9 cellular contexts compared by ENCODE assay signal in the genomic region with DNA sequence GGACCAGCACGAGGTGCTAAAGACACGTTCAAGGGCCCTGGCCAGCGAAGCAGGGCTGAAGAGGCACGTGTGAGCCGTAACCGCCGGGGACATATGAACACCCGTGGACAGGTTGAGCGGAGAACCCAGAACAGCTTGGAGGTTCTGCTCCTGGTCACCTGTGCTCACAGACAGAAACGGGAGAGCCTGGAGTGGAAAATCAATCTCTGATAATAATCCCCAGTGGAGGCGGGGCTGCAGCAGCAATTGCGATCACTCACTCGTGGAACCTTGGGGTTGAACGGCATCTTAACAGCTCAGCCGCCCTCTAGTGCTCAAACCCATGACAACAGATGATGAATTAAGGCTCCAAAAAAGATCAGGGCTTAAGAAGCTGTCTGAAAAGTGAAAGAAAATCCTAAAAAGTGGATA. TPM values are rescaled to one million over a fixed set of nuclear protein-coding genes. Genes with fewer than 3 reads are reported as not detected.
A peak's percentile ranks its signal among the peaks of the same experiment; 100 is the strongest.
DNase-seq lines count a peak whose midpoint lies in the region; ATAC-seq, FAIRE-seq and TF ChIP-seq lines count a peak whose summit lies in the region.
"Had no signal": no experiment of that assay in that cellular context is flagged by ENCODE, and none has a peak within 500 bp of the region (broad histone marks: within the 10 kb centered on the region; RNA-seq: fewer than 3 reads in every experiment).

No MANE protein-coding gene starts in this region.

- peaks cover 10% of the 10 kb centered on the region for H3K4me1 ChIP-seq in CD8-positive, alpha-beta T cell (ENCODE audit: insufficient read depth, low read length)
- H3K4me1 ChIP-seq in kidney (ENCODE audit: control insufficient read depth in 1 of 2, insufficient read depth in 1 of 2, low read depth in 1 of 2, low read length in 2 of 2): peaks cover 0 to 2% of the 10 kb centered on the region in 2 donors

- H3K27ac ChIP-seq in CD8-positive, alpha-beta T cell (ENCODE audit: low read depth, low read length): no peak overlapping the region
- H3K27ac ChIP-seq in substantia nigra (ENCODE audit: low read depth, low read length, poor library complexity, severe bottlenecking) (no peak overlapping the region), kidney (ENCODE audit: low read depth in 2 of 2, low read length in 2 of 2) (no peak overlapping the region)

- no peak overlapping the region for H3K4me3 ChIP-seq in CD8-positive, alpha-beta T cell (ENCODE audit: low read depth, low read length)
- H3K4me3 ChIP-seq in fibroblast of mammary gland (ENCODE audit: control insufficient read depth, low read depth, low read length) (no peak overlapping the region), kidney (ENCODE audit: low read length in 2 of 2) (no peak overlapping the region)

- POLR2A ChIA-PET in CD8-positive, alpha-beta T cell (lab: Charles Lee): interaction anchor here (0.6 to 1.0 kb wide), 2 partner anchors 139 to 269 kb away, joined by 3 to 4 read pairs; no protein-coding TSS in a partner anchor

- H3K4me1 Mint-ChIP-seq in CD8-positive, alpha-beta T cell (ENCODE audit: low read depth): peaks cover 17% of the 10 kb centered on the region
- peaks cover 11% of the 10 kb centered on the region for H3K4me1 Mint-ChIP-seq in HFFc6 (ENCODE audit: low read depth)

- no peak overlapping the region for H3K4me3 Mint-ChIP-seq in CD8-positive, alpha-beta T cell
- no peak overlapping the region for H3K4me3 Mint-ChIP-seq in HFFc6

- no peaks in the 10 kb centered on the region for H3K9me3 ChIP-seq in CD8-positive, alpha-beta T cell (ENCODE audit: low read length)
- H3K9me3 ChIP-seq in kidney (ENCODE audit: control insufficient read depth in 1 of 2, low read length in 2 of 2): no peaks in the 10 kb centered on the region

- H3K36me3 ChIP-seq in CD8-positive, alpha-beta T cell (ENCODE audit: insufficient read depth, low read length): no peaks in the 10 kb centered on the region
- H3K36me3 ChIP-seq in kidney (ENCODE audit: control insufficient read depth in 1 of 2, insufficient read depth in 2 of 2, low read length in 2 of 2): peaks cover 59 to 66% of the 10 kb centered on the region in 2 donors

- peak; percentile 72 for ATAC-seq in CD8-positive, alpha-beta T cell
- no peak for ATAC-seq in HG02642 (IDR thresholded peaks at IDR 0.05; ENCODE audit: poor library complexity, unreplicated experiment)

- CTCF ChIA-PET in CD8-positive, alpha-beta T cell (lab: Charles Lee): interaction anchor here (0.6 to 13.9 kb wide), 23 partner anchors 8 to 260 kb away, joined by 3 to 215 read pairs (median 4); partner anchors contain the start of genes AMZ2 and WIPI1

- DNase-seq in CD8-positive, alpha-beta T cell: peak; percentile 17 to 61 (median 46)
- DNase-seq in HFFc6 (no peak), fibroblast of mammary gland (ENCODE audit: low read depth) (peak; percentile 43), substantia nigra (lab: John Stamatoyannopoulos, UW) (no peak), kidney (no peak)
- peak; percentile 63 for DNase-seq in activated CD4-positive, alpha-beta T cell treated with anti-CD3 and anti-CD28 coated beads for 48 hours
- peak; percentile 48 for DNase-seq in stimulated activated CD8-positive, alpha-beta memory T cell treated with anti-CD3 and anti-CD28 coated beads, Interleukin-4, amount 100 ng/mL, for 48 hours

- intact Hi-C loops in CD8-positive, alpha-beta T cell (cut with DNase I, micrococcal nuclease): loop anchor here (1.0 to 2.0 kb wide), 2 partner anchors 15 to 168 kb away; no protein-coding TSS in a partner anchor
- intact Hi-C loops in kidney (cut with DNase I): loop anchor here (10.0 kb wide), 1 partner anchor 167 kb away; no protein-coding TSS in a partner anchor

- no peak overlapping the region for H3K27ac Mint-ChIP-seq in CD8-positive, alpha-beta T cell
- no peak overlapping the region for H3K27ac Mint-ChIP-seq in HFFc6

- no peak overlapping the region for H3K9ac ChIP-seq in kidney (ENCODE audit: low read length in 2 of 2)

- H3K36me3 Mint-ChIP-seq in CD8-positive, alpha-beta T cell: peaks cover 25% of the 10 kb centered on the region
- peaks cover 31% of the 10 kb centered on the region for H3K36me3 Mint-ChIP-seq in HFFc6 (ENCODE audit: low read depth)

- TF ChIP-seq CTCF in CD8-positive, alpha-beta T cell (IDR thresholded peaks at IDR 0.05): peak; percentile 49
- TF ChIP-seq CTCF in HFFc6 (IDR thresholded peaks at IDR 0.05) (peak; percentile 59), fibroblast of mammary gland (conservative IDR thresholded peaks at IDR 0.05; ENCODE audit: control insufficient read depth, insufficient read depth, low read depth, low read length) (peak; percentile 22), kidney (IDR thresholded peaks at IDR 0.05; ENCODE audit: borderline replicate concordance, extremely low read depth, insufficient read depth) (no peak)

- no peaks in the 10 kb centered on the region for H3K27me3 Mint-ChIP-seq in CD8-positive, alpha-beta T cell (ENCODE audit: low read depth)
- no peaks in the 10 kb centered on the region; the same call in 1 of the 2 replicates for H3K27me3 Mint-ChIP-seq in HFFc6 (ENCODE audit: insufficient read depth)

- H3K27me3 ChIP-seq in CD8-positive, alpha-beta T cell (ENCODE audit: insufficient read depth, low read length): no peaks in the 10 kb centered on the region

- H3K9me3 Mint-ChIP-seq in CD8-positive, alpha-beta T cell: no peaks in the 10 kb centered on the region
- H3K9me3 Mint-ChIP-seq in HFFc6: no peaks in the 10 kb centered on the region

- FAIRE-seq in kidney (lab: Jason Lieb, UNC): no peak
- FAIRE-seq: islet of Langerhans had no signal

RNA-seq across cellular contexts. Expression of gene WIPI1, which starts 25.6 kb away (rescaled TPM):
- total RNA-seq in CD8-positive, alpha-beta T cell: 1 to 10 TPM; 2.4 to 2.5 TPM
- 10 to 100 TPM; 62.6 to 90.9 (median 84.9) TPM for total RNA-seq in HFFc6 (2021; fragmentation: NEBNext Ultra II Directional; extraction: Animal tissue kit (Norgen Biotek cat#: 25700))
- 41.2 TPM for total RNA-seq in kidney
- polyA plus RNA-seq in kidney (ENCODE audit: insufficient read depth, low read depth, low replicate concordance): 40.9 TPM

Comparison
In these comparisons a context has a peak if more than half of its experiments do, and no peak if none do; other contexts are left out.
1. DNase-seq: peak in CD8-positive, alpha-beta T cell (7 of 7), activated CD4-positive, alpha-beta T cell treated with anti-CD3 and anti-CD28 coated beads for 48 hours (single experiment), fibroblast of mammary gland (single experiment) and stimulated activated CD8-positive, alpha-beta memory T cell treated with anti-CD3 and anti-CD28 coated beads, Interleukin-4, amount 100 ng/mL, for 48 hours (single experiment); none in HFFc6 (single experiment), substantia nigra (0 of 49) and kidney (single experiment).
2. RNA of gene WIPI1, which starts 25.6 kb away (total RNA-seq): 62.6 to 90.9 TPM in HFFc6 and 41.2 TPM in kidney (single experiment); 2.4 to 2.5 TPM in CD8-positive, alpha-beta T cell; every median in the first group is over 10 times any median in the second.